ENCODE assay signal across 27 cellular contexts in the genomic region with DNA sequence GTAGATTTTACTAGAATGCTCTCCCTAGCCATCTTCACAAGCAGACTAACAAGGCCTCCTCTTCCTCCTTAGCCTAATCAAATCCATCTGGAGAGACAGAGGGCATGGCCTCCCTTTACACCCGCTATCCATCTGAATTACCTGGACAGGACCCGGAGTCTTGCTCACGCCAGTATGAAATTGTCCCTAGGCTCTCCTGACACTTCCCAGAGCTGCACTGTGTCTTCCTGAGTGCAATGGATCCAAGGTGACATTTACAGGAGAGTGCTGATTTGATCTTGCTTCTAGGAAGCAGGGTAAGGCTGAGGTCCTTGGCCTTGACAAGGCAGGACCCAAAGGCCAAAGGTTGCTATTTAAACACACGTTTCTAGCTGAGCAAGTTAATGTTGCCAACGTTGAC.
"Had no signal": no experiment of that assay in that cellular context is flagged by ENCODE, and none has a peak within 500 bp of the region (broad histone marks: within the 10 kb centered on the region; RNA-seq: fewer than 3 reads in every experiment).

No MANE protein-coding gene starts in this region.

- ATAC-seq: esophagus mucosa, gastrocnemius medialis, heart right ventricle, left cardiac atrium, left lung, left ventricle myocardium superior, lower lobe of right lung, mucosa of descending colon had no signal

- H3K36me3 Mint-ChIP-seq: naive B cell had no signal

- H3K27ac Mint-ChIP-seq: naive B cell had no signal

- DNase-seq: dermis blood vessel endothelial cell; dorsolateral prefrontal cortex; effector CD4-positive, alpha-beta T cell; effector memory CD4-positive, alpha-beta T cell; erythroblast; esophagus squamous epithelium; foreskin fibroblast; foreskin melanocyte; gastrocnemius medialis; glutamatergic neuron; head of caudate nucleus; heart right ventricle; hippocampal formation; left cardiac atrium; left lung; left ventricle myocardium superior; lower lobe of right lung; mesenchymal stem cell; mucosa of descending colon; naive B cell had no signal

- H3K4me3 Mint-ChIP-seq: naive B cell had no signal

- H3K4me1 ChIP-seq: gastrocnemius medialis, heart right ventricle, left lung, lower lobe of right lung had no signal

- H3K36me3 ChIP-seq: esophagus squamous epithelium, gastrocnemius medialis, heart right ventricle, left lung, lower lobe of right lung had no signal

- H3K4me3 ChIP-seq: coronary artery, dorsolateral prefrontal cortex, esophagus squamous epithelium, gastrocnemius medialis, heart right ventricle, left lung, lower lobe of right lung, mucosa of descending colon had no signal

- H3K9me3 ChIP-seq: esophagus squamous epithelium, gastrocnemius medialis, heart right ventricle, left lung, lower lobe of right lung, mucosa of descending colon had no signal

- H3K27ac ChIP-seq: coronary artery, dorsolateral prefrontal cortex, epithelial cell of prostate, esophagus squamous epithelium, gastrocnemius medialis, heart right ventricle, left lung, lower lobe of right lung had no signal

- H3K4me1 Mint-ChIP-seq: naive B cell had no signal

- H3K27me3 ChIP-seq: dorsolateral prefrontal cortex, esophagus squamous epithelium, gastrocnemius medialis, heart right ventricle, left lung had no signal

- H3K9me3 Mint-ChIP-seq: naive B cell had no signal

- FAIRE-seq: colon, endometrium, islet of Langerhans, keratinocyte had no signal

- H3K27me3 Mint-ChIP-seq: naive B cell had no signal
